In the genomic region with DNA sequence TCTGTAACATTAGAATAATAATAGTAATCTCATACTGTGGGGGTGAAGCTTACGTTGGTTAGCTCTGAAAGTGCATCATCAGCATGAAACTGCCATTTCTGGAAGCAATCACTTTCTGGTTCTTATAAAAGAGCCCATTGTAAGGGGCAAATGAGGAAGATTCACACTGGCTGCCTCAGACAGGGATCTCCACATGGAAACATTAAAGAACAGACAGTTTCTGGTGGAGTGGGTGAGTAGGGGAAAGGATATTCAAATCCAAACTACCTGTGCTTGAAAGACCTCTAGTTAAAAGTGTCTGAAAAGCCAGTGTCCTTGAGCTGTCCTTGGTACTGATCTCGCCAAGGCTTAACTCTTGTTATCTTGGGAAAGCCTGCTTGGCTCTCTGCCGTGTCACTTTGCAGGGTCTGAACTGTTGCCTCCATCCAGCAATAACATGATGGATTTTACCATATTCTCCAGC, we compare ENCODE assay signal across 12 cellular contexts. TPM values are rescaled to one million over a fixed set of nuclear protein-coding genes. Genes with fewer than 3 reads are reported as not detected.
A peak's percentile ranks its signal among the peaks of the same experiment; 100 is the strongest.
DNase-seq lines count a peak whose midpoint lies in the region; ATAC-seq and TF ChIP-seq lines count a peak whose summit lies in the region.
"Had no signal": no experiment of that assay in that cellular context is flagged by ENCODE, and none has a peak within 500 bp of the region (broad histone marks: within the 10 kb centered on the region; RNA-seq: fewer than 3 reads in every experiment).

No MANE protein-coding gene starts in this region.

- intact Hi-C loops in posterior vena cava (cut with DNase I): no loop called here

- no peak for TF ChIP-seq CTCF in DND-41 (IDR thresholded peaks at IDR 0.05; ENCODE audit: borderline replicate concordance, extremely low read depth, low read length, poor library complexity, severe bottlenecking)
- no peak for TF ChIP-seq CTCF in MM.1S (IDR thresholded peaks at IDR 0.05; ENCODE audit: low read length)
- no peak for TF ChIP-seq CTCF in astrocyte of the spinal cord (IDR thresholded peaks at IDR 0.05; ENCODE audit: low read depth, low read length)

- H3K4me3 ChIP-seq in DND-41 (ENCODE audit: low read depth in 1 of 2, low read length in 2 of 2): no peak overlapping the region
- peak overlapping the region; percentile 7; the same call in 1 of the 2 replicates for H3K4me3 ChIP-seq in MM.1S (ENCODE audit: low read length)
- H3K4me3 ChIP-seq in astrocyte of the spinal cord (ENCODE audit: low read depth, low read length): no peak overlapping the region
- H3K4me3 ChIP-seq: ascending aorta had no signal

- H3K27me3 ChIP-seq in DND-41 (ENCODE audit: insufficient read depth, low read length, poor library complexity): no peaks in the 10 kb centered on the region
- no peaks in the 10 kb centered on the region for H3K27me3 ChIP-seq in MM.1S (replicated peaks; ENCODE audit: insufficient read depth, low read length)
- H3K27me3 ChIP-seq: ascending aorta had no signal

- H3K9ac ChIP-seq in DND-41 (ENCODE audit: low read depth, low read length) (no peak overlapping the region), MM.1S (ENCODE audit: low read length) (no peak overlapping the region)

- in situ Hi-C loops in astrocyte of the spinal cord (cut with HindIII; ENCODE audit: low sequenced_read_pairs): no loop called here

- DNase-seq in DND-41 (peak; percentile 45), MM.1S (peak; percentile 76), astrocyte of the spinal cord (ENCODE audit: low read depth, low spot score) (peak; percentile 23), left kidney (ENCODE audit: low read depth, low spot score) (peak; percentile 90), posterior vena cava (ENCODE audit: low spot score) (no peak), NCI-H1694 treated with DMSO at 0.1 percent for 48 hours (lab: John Stamatoyannopoulos, UW) (no peak)
- DNase-seq in activated T-cell treated with anti-CD3 and anti-CD28 coated beads, Interleukin-2, amount 50 U/mL, for 1 hour: no peak
- DNase-seq: Calu3, foreskin keratinocyte, NCI-H1694 had no signal

- no peaks in the 10 kb centered on the region for H3K9me2 ChIP-seq in MM.1S (replicated peaks; ENCODE audit: insufficient read depth, low read length)

- H3F3A ChIP-seq in MM.1S (ENCODE audit: insufficient read depth, low read length): peaks cover 5% of the 10 kb centered on the region; the same call in 1 of the 2 replicates

- H2AFZ ChIP-seq in DND-41 (ENCODE audit: low read depth, low read length) (no peak overlapping the region), MM.1S (ENCODE audit: low read length) (no peak overlapping the region)

- no peak overlapping the region for H3K27ac ChIP-seq in DND-41 (ENCODE audit: low read length)
- no peak overlapping the region for H3K27ac ChIP-seq in MM.1S (ENCODE audit: low read length)
- H3K27ac ChIP-seq: ascending aorta, foreskin keratinocyte had no signal

- H3K4me2 ChIP-seq in DND-41 (ENCODE audit: insufficient read depth, low read length) (no peak overlapping the region), MM.1S (ENCODE audit: low read depth, low read length) (peak overlapping the region; percentile 82)

- H3K4me1 ChIP-seq in DND-41 (ENCODE audit: insufficient read depth, low read length) (no peaks in the 10 kb centered on the region), MM.1S (ENCODE audit: low read length) (peaks cover 21% of the 10 kb centered on the region)
- H3K4me1 ChIP-seq: ascending aorta, foreskin keratinocyte had no signal

- no peaks in the 10 kb centered on the region for H3K79me2 ChIP-seq in DND-41 (ENCODE audit: insufficient read depth, low read length)
- H3K79me2 ChIP-seq in MM.1S (ENCODE audit: low read length): no peaks in the 10 kb centered on the region

- H3K36me3 ChIP-seq in DND-41 (ENCODE audit: insufficient read depth, low read length) (no peaks in the 10 kb centered on the region), MM.1S (replicated peaks; ENCODE audit: insufficient read depth, low read length) (no peaks in the 10 kb centered on the region)
- H3K36me3 ChIP-seq: ascending aorta had no signal

- H4K20me1 ChIP-seq in DND-41 (ENCODE audit: insufficient read depth, low read length) (no peaks in the 10 kb centered on the region), MM.1S (ENCODE audit: insufficient read depth, low read length) (no peaks in the 10 kb centered on the region)

- H3K9me3 ChIP-seq in DND-41 (ENCODE audit: insufficient read depth, low read length, severe bottlenecking) (no peaks in the 10 kb centered on the region), MM.1S (replicated peaks; ENCODE audit: insufficient read depth, low read length) (no peaks in the 10 kb centered on the region)
- H3K9me3 ChIP-seq: ascending aorta had no signal

- ATAC-seq in DND-41 (ENCODE audit: insufficient read depth, low read depth): peak; percentile 58; the same call in 2 of the 3 replicates
- no peak for ATAC-seq in HG02885 (IDR thresholded peaks at IDR 0.05; ENCODE audit: poor library complexity, unreplicated experiment)
- ATAC-seq: foreskin keratinocyte had no signal

RNA-seq across cellular contexts. Expression of gene SLC31A2, which starts 19.1 kb away (rescaled TPM):
- 10 to 100 TPM in 1 of 2 donors, 1 to 10 TPM in 1; 9.7 to 13.6 TPM for total RNA-seq in posterior vena cava

Comparison
In these comparisons a context has a peak if more than half of its experiments do, and no peak if none do; other contexts are left out.
1. DNase-seq: peak in DND-41 (single experiment), MM.1S (single experiment), astrocyte of the spinal cord (single experiment) and left kidney (single experiment); none in posterior vena cava (single experiment), activated T-cell treated with anti-CD3 and anti-CD28 coated beads, Interleukin-2, amount 50 U/mL, for 1 hour (single experiment) and NCI-H1694 treated with DMSO at 0.1 percent for 48 hours (single experiment).